10 cellular contexts compared by ENCODE assay signal in the genomic region with DNA sequence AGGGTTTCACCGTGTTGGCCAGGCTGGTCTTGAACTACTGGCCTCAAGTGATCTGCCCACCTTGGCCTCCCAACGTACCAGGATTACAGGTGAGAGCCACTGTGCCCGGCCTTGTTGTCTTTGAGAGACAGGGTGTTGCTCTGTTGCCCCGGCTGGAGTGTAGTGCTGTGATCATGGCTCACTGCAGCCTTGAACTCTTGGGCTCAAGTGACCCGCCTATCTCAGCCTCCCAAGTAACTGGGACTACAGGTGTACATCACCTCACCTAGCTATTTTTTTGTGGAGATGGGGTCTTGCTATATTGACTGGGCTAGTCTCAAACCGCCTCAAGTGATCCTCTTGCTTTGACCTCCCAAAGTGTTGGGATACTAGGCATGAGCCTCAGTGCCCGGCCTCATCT.
"Had no signal": no experiment of that assay in that cellular context is flagged by ENCODE, and none has a peak within 500 bp of the region (broad histone marks: within the 10 kb centered on the region; RNA-seq: fewer than 3 reads in every experiment).

No MANE protein-coding gene starts in this region.

- H3K4me2 ChIP-seq: GM23338 had no signal

- H3K4me3 Mint-ChIP-seq: GM23338, H9, HFFc6 had no signal

- FAIRE-seq: H54 had no signal

- H2AFZ ChIP-seq: GM23248, GM23338 had no signal

- H3K27ac Mint-ChIP-seq: GM23338, H9, HFFc6 had no signal

- H3K4me1 ChIP-seq: HAP-1 had no signal

- H3K4me1 Mint-ChIP-seq: GM23338, H9 had no signal

- H3K36me3 ChIP-seq: HAP-1 had no signal

- H3K9me3 ChIP-seq: HAP-1 had no signal

- H3K9me3 Mint-ChIP-seq: HFFc6 had no signal

- H3K27ac ChIP-seq: GM23248 had no signal

- DNase-seq: GM23248, GOT3, H7, H9, HCEC 1CT, HFFc6 had no signal

- H3K9ac ChIP-seq: GM23248 had no signal

- ATAC-seq: GM23338, HCT116 had no signal

- H3K4me3 ChIP-seq: GM23248, GM23338, HAP-1 had no signal
